ENCODE assay signal across 23 cellular contexts in the genomic region with DNA sequence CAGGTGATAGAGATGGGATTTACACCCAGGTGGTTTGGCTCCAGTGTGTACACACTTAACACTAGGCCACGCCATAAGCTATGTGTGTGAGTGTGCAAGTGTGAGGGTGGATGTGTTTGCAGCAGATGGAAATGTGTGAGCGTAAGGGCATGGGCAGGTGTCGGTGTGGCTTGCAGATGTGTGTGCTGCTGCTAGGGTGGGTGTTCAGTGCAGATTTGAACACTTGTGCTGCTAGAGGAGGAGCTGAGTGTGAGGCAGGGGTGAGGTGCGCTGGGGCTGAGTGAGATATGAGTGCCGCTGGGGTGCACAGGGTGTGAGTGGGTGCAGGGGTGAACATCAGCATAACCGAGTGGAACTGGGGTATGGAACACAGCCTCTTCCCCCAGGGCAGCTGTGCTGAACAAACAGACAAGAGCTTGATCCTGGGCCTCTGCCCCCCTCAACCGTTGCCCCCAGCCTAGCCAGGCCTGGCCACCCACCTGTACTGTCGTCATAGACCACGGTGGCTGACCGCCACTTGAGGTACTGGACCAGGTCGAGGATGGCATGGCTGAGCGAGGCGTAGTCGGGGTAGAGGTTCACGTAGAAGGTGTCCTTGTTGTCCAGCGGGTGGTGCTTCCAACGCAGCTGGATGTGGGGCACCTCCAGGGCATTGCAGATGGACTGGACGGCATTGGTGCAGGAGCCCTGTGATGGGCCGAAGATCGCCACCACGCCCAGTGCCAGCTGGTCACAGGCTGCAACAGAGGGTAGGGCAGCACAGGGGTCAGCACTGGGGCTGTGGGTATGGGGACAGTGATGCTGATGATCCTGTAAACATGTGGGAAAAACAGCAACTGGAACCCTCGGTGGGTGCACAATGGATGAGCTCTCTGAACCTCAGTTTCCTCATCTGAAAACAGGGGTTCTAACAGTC.
DNase-seq lines count a peak whose midpoint lies in the region; ATAC-seq and TF ChIP-seq lines count a peak whose summit lies in the region.
"Had no signal": no experiment of that assay in that cellular context is flagged by ENCODE, and none has a peak within 500 bp of the region (broad histone marks: within the 10 kb centered on the region; RNA-seq: fewer than 3 reads in every experiment).

No MANE protein-coding gene starts in this region.

- TF ChIP-seq CTCF in colonic mucosa (IDR thresholded peaks at IDR 0.05) (no peak), type B pancreatic cell (conservative IDR thresholded peaks at IDR 0.05) (no peak)

- H3K27ac Mint-ChIP-seq in activated CD4-positive, alpha-beta T cell treated with anti-CD3 and anti-CD28 coated beads, Interleukin-2, amount 10 ng/mL, durations not matched to agents 7 days and 5 days = no peak overlapping the region
- H3K27ac Mint-ChIP-seq in type B pancreatic cell = no peak overlapping the region
- H3K27ac Mint-ChIP-seq: activated naive CD4-positive, alpha-beta T cell treated with anti-CD3 and anti-CD28 coated beads, Interleukin-2, amount 50 U/mL, for 24 hours; CD4-positive, CD25-positive, alpha-beta regulatory T cell had no signal

- no peaks in the 10 kb centered on the region for H3K4me1 ChIP-seq in colonic mucosa
- H3K4me1 ChIP-seq: SJSA1, upper lobe of left lung had no signal

- no peak overlapping the region for H3K4me3 Mint-ChIP-seq in activated CD4-positive, alpha-beta T cell treated with anti-CD3 and anti-CD28 coated beads, Interleukin-2, amount 10 ng/mL, durations not matched to agents 7 days and 5 days
- H3K4me3 Mint-ChIP-seq in type B pancreatic cell = no peak overlapping the region
- H3K4me3 Mint-ChIP-seq: activated naive CD4-positive, alpha-beta T cell treated with anti-CD3 and anti-CD28 coated beads, Interleukin-2, amount 50 U/mL, for 24 hours; CD4-positive, CD25-positive, alpha-beta regulatory T cell had no signal

- H3K36me3 Mint-ChIP-seq in activated CD4-positive, alpha-beta T cell treated with anti-CD3 and anti-CD28 coated beads, Interleukin-2, amount 10 ng/mL, durations not matched to agents 7 days and 5 days (ENCODE audit: low read depth) = no peaks in the 10 kb centered on the region
- H3K36me3 Mint-ChIP-seq in type B pancreatic cell = no peaks in the 10 kb centered on the region
- H3K36me3 Mint-ChIP-seq: activated naive CD4-positive, alpha-beta T cell treated with anti-CD3 and anti-CD28 coated beads, Interleukin-2, amount 50 U/mL, for 24 hours; CD4-positive, CD25-positive, alpha-beta regulatory T cell had no signal

- H3K36me3 ChIP-seq in colonic mucosa = no peaks in the 10 kb centered on the region
- H3K36me3 ChIP-seq: SJSA1, upper lobe of left lung had no signal

- peak; percentile 3 for DNase-seq in activated CD4-positive, alpha-beta T cell treated with anti-CD3 and anti-CD28 coated beads, Interleukin-2, amount 10 ng/mL, durations not matched to agents 7 days and 5 days
- DNase-seq in activated CD4-positive, alpha-beta T cell treated with anti-CD3 and anti-CD28 coated beads, Interleukin-2, amount 50 U/mL, for 48 hours = no peak
- DNase-seq in colonic mucosa (peak; percentile 5), mesenteric fat pad (ENCODE audit: low spot score) (peak; percentile 83), type B pancreatic cell (ENCODE audit: extremely low spot score, unreplicated experiment) (peak; percentile 51), NCI-H1930 (lab: John Stamatoyannopoulos, UW) (no peak), NCI-H1436 treated with DMSO at 0.1 percent for 48 hours (lab: John Stamatoyannopoulos, UW) (no peak)
- DNase-seq: 8988T; amygdala; CD4-positive, CD25-positive, alpha-beta regulatory T cell; effector CD8-positive, alpha-beta T cell; foreskin fibroblast; Kasumi-1; mesendoderm; MV-4-11; nucleus accumbens; RPMI8226 had no signal

- H3K9me3 ChIP-seq in colonic mucosa = no peaks in the 10 kb centered on the region
- H3K9me3 ChIP-seq: SJSA1, upper lobe of left lung had no signal

- H3K4me1 Mint-ChIP-seq in activated CD4-positive, alpha-beta T cell treated with anti-CD3 and anti-CD28 coated beads, Interleukin-2, amount 10 ng/mL, durations not matched to agents 7 days and 5 days = no peaks in the 10 kb centered on the region
- no peaks in the 10 kb centered on the region for H3K4me1 Mint-ChIP-seq in type B pancreatic cell (ENCODE audit: unreplicated experiment)
- H3K4me1 Mint-ChIP-seq: activated naive CD4-positive, alpha-beta T cell treated with anti-CD3 and anti-CD28 coated beads, Interleukin-2, amount 50 U/mL, for 24 hours; CD4-positive, CD25-positive, alpha-beta regulatory T cell had no signal

- POLR2A ChIA-PET in activated CD4-positive, alpha-beta T cell treated with anti-CD3 and anti-CD28 coated beads, Interleukin-2, amount 10 ng/mL, durations not matched to agents 7 days and 5 days (lab: Charles Lee) = no interaction called here

- no peaks in the 10 kb centered on the region for H3K27me3 ChIP-seq in colonic mucosa
- H3K27me3 ChIP-seq: SJSA1, upper lobe of left lung had no signal

- H3K27ac ChIP-seq in colonic mucosa = no peak overlapping the region
- H3K27ac ChIP-seq: HL-60, SJSA1, upper lobe of left lung had no signal

- no peak overlapping the region for H3K9ac ChIP-seq in colonic mucosa (ENCODE audit: low read depth in 2 of 2, low read length in 2 of 2)

- CTCF ChIA-PET in activated CD4-positive, alpha-beta T cell treated with anti-CD3 and anti-CD28 coated beads, Interleukin-2, amount 10 ng/mL, durations not matched to agents 7 days and 5 days (lab: Charles Lee) = no interaction called here

- ATAC-seq in HG03439 (IDR thresholded peaks at IDR 0.05; ENCODE audit: unreplicated experiment) = no peak
- ATAC-seq: activated CD4-positive, CD25-positive, alpha-beta regulatory T cell treated with anti-CD3 and anti-CD28 coated beads, Interleukin-2, amount 50 U/mL, for 24 hours had no signal

- H3K9me3 Mint-ChIP-seq in activated CD4-positive, alpha-beta T cell treated with anti-CD3 and anti-CD28 coated beads, Interleukin-2, amount 10 ng/mL, durations not matched to agents 7 days and 5 days = no peaks in the 10 kb centered on the region
- no peaks in the 10 kb centered on the region for H3K9me3 Mint-ChIP-seq in type B pancreatic cell
- H3K9me3 Mint-ChIP-seq: activated naive CD4-positive, alpha-beta T cell treated with anti-CD3 and anti-CD28 coated beads, Interleukin-2, amount 50 U/mL, for 24 hours had no signal

- intact Hi-C loops in colonic mucosa (cut with DNase I) = no loop called here

- H3K27me3 Mint-ChIP-seq in activated CD4-positive, alpha-beta T cell treated with anti-CD3 and anti-CD28 coated beads, Interleukin-2, amount 10 ng/mL, durations not matched to agents 7 days and 5 days = peaks cover 3% of the 10 kb centered on the region
- H3K27me3 Mint-ChIP-seq in type B pancreatic cell = peaks cover 28% of the 10 kb centered on the region
- H3K27me3 Mint-ChIP-seq: CD4-positive, CD25-positive, alpha-beta regulatory T cell had no signal

- no peak overlapping the region for H3K4me3 ChIP-seq in colonic mucosa
- H3K4me3 ChIP-seq: SJSA1, upper lobe of left lung had no signal

Comparison
In these comparisons a context has a peak if more than half of its experiments do, and no peak if none do; other contexts are left out.
1. DNase-seq: peak in activated CD4-positive, alpha-beta T cell treated with anti-CD3 and anti-CD28 coated beads, Interleukin-2, amount 10 ng/mL, durations not matched to agents 7 days and 5 days (single experiment), colonic mucosa (single experiment), mesenteric fat pad (single experiment) and type B pancreatic cell (single experiment); none in activated CD4-positive, alpha-beta T cell treated with anti-CD3 and anti-CD28 coated beads, Interleukin-2, amount 50 U/mL, for 48 hours (0 of 2), NCI-H1930 (0 of 2) and NCI-H1436 treated with DMSO at 0.1 percent for 48 hours (single experiment).